Comparison of ENCODE assay signal across 23 cellular contexts in genomic region chr6:116335612-116336011, GRCh38.
"Had no signal": no experiment of that assay in that cellular context is flagged by ENCODE, and none has a peak within 500 bp of the region (broad histone marks: within the 10 kb centered on the region; RNA-seq: fewer than 3 reads in every experiment).

No MANE protein-coding gene starts in this region.

- H3K36me3 ChIP-seq: gastroesophageal sphincter, heart left ventricle, left lung, ovary, thoracic aorta, tibial nerve, upper lobe of left lung had no signal

- H3K4me1 ChIP-seq: left lung, psoas muscle, upper lobe of left lung had no signal

- ATAC-seq: effector memory CD8-positive, alpha-beta T cell; foreskin keratinocyte; gastroesophageal sphincter; heart left ventricle; left lung; mucosa of descending colon; naive thymus-derived CD8-positive, alpha-beta T cell; psoas muscle; right cardiac atrium; stimulated activated naive B cell treated with anti-CD40 and anti-IgM and Interleukin-4, amounts not matched to agents 10 μg/mL and 1 μg/mL and 100 μg/mL, for 72 hours had no signal

- DNase-seq: cortex of kidney; effector memory CD8-positive, alpha-beta T cell; foreskin keratinocyte; heart left ventricle; kidney; mesenchymal stem cell; mucosa of descending colon; naive thymus-derived CD8-positive, alpha-beta T cell; occipital lobe; ovary; posterior cingulate gyrus; psoas muscle; right cardiac atrium; small intestine; stimulated activated CD4-positive, alpha-beta T cell treated with anti-CD3 and anti-CD28 coated beads, Interleukin-15, amount 100 ng/mL, for 24 hours; stimulated activated CD4-positive, alpha-beta T cell treated with anti-CD3 and anti-CD28 coated beads, Interleukin-2, amount 100 ng/mL, for 48 hours; stimulated activated naive B cell treated with anti-CD40 and anti-IgM and Interleukin-4, amounts not matched to agents 10 μg/mL and 1 μg/mL and 100 μg/mL, for 72 hours had no signal

- H3K4me3 ChIP-seq: gastroesophageal sphincter, heart left ventricle, hepatocyte, left lung, mucosa of descending colon, ovary, psoas muscle, thoracic aorta, tibial nerve, upper lobe of left lung had no signal

- H3K27ac ChIP-seq: foreskin keratinocyte, gastroesophageal sphincter, heart left ventricle, hepatocyte, left lung, ovary, psoas muscle, thoracic aorta, tibial nerve, upper lobe of left lung had no signal

- H3K4me2 ChIP-seq: hepatocyte had no signal

- H3K9me3 ChIP-seq: gastroesophageal sphincter, left lung, mucosa of descending colon, ovary, psoas muscle, thoracic aorta, tibial nerve had no signal

- H3K27me3 ChIP-seq: foreskin keratinocyte, gastroesophageal sphincter, heart left ventricle, hepatocyte, left lung, ovary, tibial nerve, upper lobe of left lung had no signal

- H2AFZ ChIP-seq: hepatocyte had no signal
